8 cellular contexts compared by ENCODE assay signal in genomic region chr10:11551915-11552602, GRCh38. TPM values are rescaled to one million over a fixed set of nuclear protein-coding genes. Genes with fewer than 3 reads are reported as not detected.
A peak's percentile ranks its signal among the peaks of the same experiment; 100 is the strongest.
DNase-seq lines count a peak whose midpoint lies in the region; ATAC-seq and TF ChIP-seq lines count a peak whose summit lies in the region.

No MANE protein-coding gene starts in this region.

- peak overlapping the region; percentile 65 for H3K9ac ChIP-seq in mammary epithelial cell (ENCODE audit: insufficient read depth, low read length)

- whole genome bisulfite sequencing in mammary epithelial cell (ENCODE audit: low coverage, missing lambda C conversion rate), result 16% methylated on average over 4 of the region's 4 CpGs

- peaks cover 0 to 7% (median 0%) of the 10 kb centered on the region in 5 donors for H3K27me3 Mint-ChIP-seq in naive thymus-derived CD4-positive, alpha-beta T cell

- peak overlapping the region; percentile 93 for H3K27ac ChIP-seq in mammary epithelial cell (ENCODE audit: insufficient read depth, low read depth, low read length)
- no peak overlapping the region for H3K27ac ChIP-seq in naive thymus-derived CD4-positive, alpha-beta T cell (ENCODE audit: low read depth, low read length)

- peak; percentile 83 for ATAC-seq in naive thymus-derived CD4-positive, alpha-beta T cell
- ATAC-seq in HG02763 (IDR thresholded peaks at IDR 0.05; ENCODE audit: unreplicated experiment), result no peak
- ATAC-seq in HG02973 (IDR thresholded peaks at IDR 0.05; ENCODE audit: unreplicated experiment), result no peak

- H3K4me2 ChIP-seq in mammary epithelial cell (ENCODE audit: insufficient read depth, low read depth, low read length), result peak overlapping the region; percentile 65

- peaks cover 12 to 28% (median 18%) of the 10 kb centered on the region in 7 donors for H3K4me1 Mint-ChIP-seq in naive thymus-derived CD4-positive, alpha-beta T cell

- in situ Hi-C loops in mammary epithelial cell (cut with MboI; ENCODE audit: low sequenced_read_pairs in 2 of 2), result no loop called here

- POLR2A ChIA-PET in naive thymus-derived CD4-positive, alpha-beta T cell (lab: Charles Lee), result no interaction called here

- no peak for TF ChIP-seq CTCF in mammary epithelial cell (conservative IDR thresholded peaks at IDR 0.05 in 1 of 2, IDR thresholded peaks at IDR 0.05 in 1 of 2; ENCODE audit: extremely low read depth in 1 of 2, insufficient read depth in 1 of 2, low read depth in 1 of 2, low read length in 2 of 2)

- no peaks in the 10 kb centered on the region for H3K27me3 ChIP-seq in mammary epithelial cell (ENCODE audit: insufficient read depth, low read length)
- H3K27me3 ChIP-seq in naive thymus-derived CD4-positive, alpha-beta T cell (ENCODE audit: control insufficient read depth in 2 of 2, insufficient read depth in 2 of 2, low read length in 2 of 2), result no peaks in the 10 kb centered on the region

- no peaks in the 10 kb centered on the region for H4K20me1 ChIP-seq in mammary epithelial cell (ENCODE audit: insufficient read depth, low read length)

- BruUV-seq in mammary epithelial cell (replicated peaks; lab: Mats Ljungman, UMichigan), result no TSS peak

- H3K9me3 Mint-ChIP-seq in naive thymus-derived CD4-positive, alpha-beta T cell, result peaks cover 0 to 6% (median 0%) of the 10 kb centered on the region in 11 donors

- DNase-seq in ELR (ENCODE audit: low read depth) (peak; percentile 97), Kasumi-1 (lab: John Stamatoyannopoulos, UW) (peak; percentile 50 to 63), mammary epithelial cell (peak; percentile 95), islet precursor cell (no peak), hippocampal formation (lab: John Stamatoyannopoulos, UW) (no peak)
- DNase-seq in naive thymus-derived CD4-positive, alpha-beta T cell, result no peak

- H3K4me3 ChIP-seq in mammary epithelial cell (replicated peaks in 1 of 3; ENCODE audit: insufficient read depth in 1 of 3, low read depth in 2 of 3, low read length in 3 of 3), result peak overlapping the region in 2 of 3 experiments; percentile 3 to 9
- no peak overlapping the region for H3K4me3 ChIP-seq in naive thymus-derived CD4-positive, alpha-beta T cell (ENCODE audit: low read length)

- H3K9me3 ChIP-seq in mammary epithelial cell (replicated peaks; ENCODE audit: insufficient read depth, low read length), result no peaks in the 10 kb centered on the region
- no peaks in the 10 kb centered on the region for H3K9me3 ChIP-seq in naive thymus-derived CD4-positive, alpha-beta T cell (ENCODE audit: control insufficient read depth in 2 of 3, low read length in 3 of 3)

- dilution Hi-C loops in mammary epithelial cell (cut with HindIII; ENCODE audit: low sequenced_read_pairs), result no loop called here

- CTCF ChIA-PET in mammary epithelial cell (lab: Charles Lee; ENCODE audit: low non-redundant PET), result interaction anchor here (0.6 kb wide), 1 partner anchor 107 kb away, joined by 3 read pairs; no protein-coding TSS in a partner anchor
- CTCF ChIA-PET in naive thymus-derived CD4-positive, alpha-beta T cell (lab: Charles Lee), result interaction anchor here (0.6 kb wide), 1 partner anchor 206 kb away, joined by 4 read pairs; no protein-coding TSS in a partner anchor

- peaks cover 0 to 8% (median 4%) of the 10 kb centered on the region in 5 donors for H3K36me3 Mint-ChIP-seq in naive thymus-derived CD4-positive, alpha-beta T cell

- H3K4me1 ChIP-seq in mammary epithelial cell (ENCODE audit: insufficient read depth, low read length), result peaks cover 24% of the 10 kb centered on the region
- H3K4me1 ChIP-seq in naive thymus-derived CD4-positive, alpha-beta T cell (ENCODE audit: control insufficient read depth in 2 of 2, insufficient read depth in 2 of 2, low read length in 2 of 2), result no peaks in the 10 kb centered on the region

- H3K79me2 ChIP-seq in mammary epithelial cell (ENCODE audit: insufficient read depth, low read length), result peaks cover 58% of the 10 kb centered on the region

- no peaks in the 10 kb centered on the region for H3K36me3 ChIP-seq in mammary epithelial cell (ENCODE audit: insufficient read depth, low read length)
- no peaks in the 10 kb centered on the region for H3K36me3 ChIP-seq in naive thymus-derived CD4-positive, alpha-beta T cell (ENCODE audit: control insufficient read depth in 2 of 3, insufficient read depth in 3 of 3, low read length in 3 of 3)

- intact Hi-C loops in mammary epithelial cell (cut with micrococcal nuclease), result loop anchor here (2.0 kb wide), 1 partner anchor 59 kb away; the partner anchor contains the start of gene USP6NL
- intact Hi-C loops in naive thymus-derived CD4-positive, alpha-beta T cell (cut with micrococcal nuclease), result no loop called here

- peak overlapping the region; percentile 43 for H2AFZ ChIP-seq in mammary epithelial cell (ENCODE audit: low read depth, low read length)

- H3K27ac Mint-ChIP-seq in naive thymus-derived CD4-positive, alpha-beta T cell, result no peak overlapping the region

- no peak overlapping the region for H3K4me3 Mint-ChIP-seq in naive thymus-derived CD4-positive, alpha-beta T cell

RNA-seq across cellular contexts. Expression of gene USP6NL, which starts 59.4 kb away (rescaled TPM):
- 10 to 100 TPM; 12.2 to 13.9 TPM for total RNA-seq in mammary epithelial cell
- polyA plus RNA-seq in mammary epithelial cell, result 7.2 TPM
- 13.4 TPM for polyA minus RNA-seq in mammary epithelial cell
- total RNA-seq in naive thymus-derived CD4-positive, alpha-beta T cell, result 1 to 10 TPM in 4 of 5 experiments, under 1 TPM in 1; 0.70 to 6.6 (median 5.0) TPM
- polyA plus RNA-seq in naive thymus-derived CD4-positive, alpha-beta T cell, result 1 to 10 TPM; 2.2 to 4.6 TPM

Comparison
In these comparisons a context has a peak if more than half of its experiments do, and no peak if none do; other contexts are left out.
1. DNase-seq: peak in ELR (single experiment), Kasumi-1 (2 of 2) and mammary epithelial cell (single experiment); none in naive thymus-derived CD4-positive, alpha-beta T cell (0 of 9), islet precursor cell (single experiment) and hippocampal formation (0 of 2).